In genomic region chr17:82874011-82874835, GRCh38 we compare ENCODE assay signal across 16 cellular contexts. TPM values are rescaled to one million over a fixed set of nuclear protein-coding genes. Genes with fewer than 3 reads are reported as not detected.
DNase-seq lines count a peak whose midpoint lies in the region; ATAC-seq and TF ChIP-seq lines count a peak whose summit lies in the region.
"Had no signal": no experiment of that assay in that cellular context is flagged by ENCODE, and none has a peak within 500 bp of the region (broad histone marks: within the 10 kb centered on the region; RNA-seq: fewer than 3 reads in every experiment).

No MANE protein-coding gene starts in this region.

- CTCF ChIA-PET in PC-9 (lab: Charles Lee): interaction anchor here (0.7 kb wide), 1 partner anchor 11 kb away, joined by 3 read pairs; no protein-coding TSS in a partner anchor

- H3K9me3 ChIP-seq in PC-9 (ENCODE audit: insufficient read depth, low read depth): no peaks in the 10 kb centered on the region
- no peaks in the 10 kb centered on the region for H3K9me3 ChIP-seq in prostate gland
- H3K9me3 ChIP-seq in body of pancreas: no peaks in the 10 kb centered on the region
- H3K9me3 ChIP-seq: gastrocnemius medialis had no signal

- peak overlapping the region; percentile 93 for H3K4me2 ChIP-seq in PC-9

- H3K9me2 ChIP-seq in PC-9 (ENCODE audit: insufficient read depth): no peaks in the 10 kb centered on the region

- DNase-seq in PC-9 (peak; percentile 92 to 93), prostate gland (ENCODE audit: low spot score) (peak; percentile 77), body of pancreas (no peak)
- DNase-seq: activated CD4-positive, alpha-beta memory T cell treated with anti-CD3 and anti-CD28 coated beads for 36 hours; activated T-cell treated with anti-CD3 and anti-CD28 coated beads, Interleukin-2, amount 50 U/mL, for 4 hours; central memory CD4-positive, alpha-beta T cell; gastrocnemius medialis; Kasumi-1; NCI-H146; NCI-H446 treated with DMSO at 0.1 percent for 48 hours; nucleus accumbens had no signal

- no peaks in the 10 kb centered on the region for H4K20me1 ChIP-seq in PC-9 (ENCODE audit: insufficient read depth)

- POLR2A ChIA-PET in PC-9 (lab: Charles Lee; ENCODE audit: unreplicated experiment): interaction anchor here (0.7 kb wide), 1 partner anchor 51 kb away, joined by 3 read pairs; no protein-coding TSS in a partner anchor

- no peaks in the 10 kb centered on the region for H3K27me3 ChIP-seq in PC-9 (ENCODE audit: insufficient read depth, low read depth)
- H3K27me3 ChIP-seq in prostate gland (replicated peaks; ENCODE audit: insufficient read depth): no peaks in the 10 kb centered on the region
- no peaks in the 10 kb centered on the region for H3K27me3 ChIP-seq in body of pancreas
- H3K27me3 ChIP-seq: gastrocnemius medialis had no signal

- intact Hi-C loops in PC-9 (cut with micrococcal nuclease; ENCODE audit: unreplicated experiment): no loop called here
- intact Hi-C loops in prostate gland (cut with DNase I): loop anchor here (5.0 kb wide), 1 partner anchor 67 kb away; no protein-coding TSS in a partner anchor
- intact Hi-C loops in body of pancreas (cut with DNase I): loop anchor here (5.0 kb wide), 1 partner anchor 43 kb away; no protein-coding TSS in a partner anchor

- ATAC-seq in esophagus mucosa (peak; percentile 90), HG03095 (IDR thresholded peaks at IDR 0.05; ENCODE audit: unreplicated experiment) (no peak), body of pancreas (no peak), GM19328 (IDR thresholded peaks at IDR 0.05; ENCODE audit: unreplicated experiment) (no peak), GM18870 (IDR thresholded peaks at IDR 0.05; ENCODE audit: unreplicated experiment) (no peak)
- ATAC-seq: activated T-cell treated with anti-CD3 and anti-CD28 coated beads, Interleukin-2, amount 50 U/mL, for 4 hours; gastrocnemius medialis had no signal

- TF ChIP-seq CTCF in C4-2B (conservative IDR thresholded peaks at IDR 0.05) (no peak), PC-9 (conservative IDR thresholded peaks at IDR 0.05) (no peak), prostate gland (IDR thresholded peaks at IDR 0.05) (no peak), body of pancreas (IDR thresholded peaks at IDR 0.05) (no peak)

- H3K27ac ChIP-seq in C4-2B (peak overlapping the region; percentile 85), PC-9 (peak overlapping the region; percentile 100), prostate gland (peak overlapping the region; percentile 80), body of pancreas (no peak overlapping the region)

- WGBS in prostate gland: 59% methylated on average over 34 of the region's 34 CpGs
- 89 to 97% methylated on average over 12 to 32 of the region's 34 CpGs for WGBS in body of pancreas, 2 donors

- H3K4me3 ChIP-seq in PC-9 (no peak overlapping the region), prostate gland (no peak overlapping the region), body of pancreas (no peak overlapping the region)
- H3K4me3 ChIP-seq: gastrocnemius medialis had no signal

- TF ChIP-seq POLR2A in prostate gland (IDR thresholded peaks at IDR 0.05): no peak
- no peak for TF ChIP-seq POLR2A in body of pancreas (IDR thresholded peaks at IDR 0.05)

- peaks cover 26% of the 10 kb centered on the region for H3F3A ChIP-seq in PC-9 (ENCODE audit: insufficient read depth, low read depth)

- H3K4me1 ChIP-seq in PC-9 (replicated peaks; ENCODE audit: insufficient read depth) (peaks cover 42% of the 10 kb centered on the region), prostate gland (replicated peaks) (peaks cover 17% of the 10 kb centered on the region), body of pancreas (peaks cover 14% of the 10 kb centered on the region)

- peaks cover 31% of the 10 kb centered on the region for H3K79me2 ChIP-seq in PC-9 (ENCODE audit: low read depth)

- no TSS peak for BruUV-seq in PC-9 (replicated peaks; lab: Mats Ljungman, UMichigan)

- H2AFZ ChIP-seq in PC-9: no peak overlapping the region

- no peaks in the 10 kb centered on the region for H3K36me3 ChIP-seq in PC-9 (ENCODE audit: low read depth)
- peaks cover 0 to 7% of the 10 kb centered on the region in 2 donors for H3K36me3 ChIP-seq in prostate gland
- peaks cover 0 to 4% of the 10 kb centered on the region in 2 donors for H3K36me3 ChIP-seq in body of pancreas (replicated peaks in 1 of 2; ENCODE audit: insufficient read depth in 1 of 2, low read depth in 2 of 2)

RNA-seq across cellular contexts. Expression of gene ZNF750, which starts 34.4 kb away (rescaled TPM):
- 0.35 and 0.44 TPM in 2 replicates for total RNA-seq in PC-9 (2021)
- 133 TPM for total RNA-seq in esophagus mucosa
- 10 to 100 TPM in 1 of 2 donors, 1 to 10 TPM in 1; 7.0 to 10.3 TPM for total RNA-seq in prostate gland
- total RNA-seq in body of pancreas: not detected
- total RNA-seq: activated CD4-positive, alpha-beta memory T cell treated with anti-CD3 and anti-CD28 coated beads for 36 hours; activated T-cell treated with anti-CD3 and anti-CD28 coated beads, Interleukin-2, amount 50 U/mL, for 4 hours had no signal

Comparison
In these comparisons a context has a peak if more than half of its experiments do, and no peak if none do; other contexts are left out.
1. H3K27ac ChIP-seq: peak in C4-2B (single experiment), PC-9 (single experiment) and prostate gland (2 of 2); none in body of pancreas (0 of 4).
2. DNase-seq: peak in PC-9 (2 of 2) and prostate gland (single experiment); none in body of pancreas (0 of 4).
3. RNA of gene ZNF750, which starts 34.4 kb away (total RNA-seq): 133 TPM in esophagus mucosa (single experiment); 7.0 to 10.3 TPM in prostate gland, 0.35 to 0.44 TPM in PC-9 and not detected in body of pancreas; every median in the first group is over 10 times any median in the second.